Comparison of ENCODE assay signal across 22 cellular contexts in genomic region chr20:20205862-20206236, GRCh38.
DNase-seq lines count a peak whose midpoint lies in the region; ATAC-seq and TF ChIP-seq lines count a peak whose summit lies in the region.
"Had no signal": no experiment of that assay in that cellular context is flagged by ENCODE, and none has a peak within 500 bp of the region (broad histone marks: within the 10 kb centered on the region; RNA-seq: fewer than 3 reads in every experiment).

No MANE protein-coding gene starts in this region.

- no peak for TF ChIP-seq POLR2A in gastrocnemius medialis (IDR thresholded peaks at IDR 0.05)

- TF ChIP-seq CTCF in glutamatergic neuron (IDR thresholded peaks at IDR 0.05; ENCODE audit: partially characterized antibody, unreplicated experiment) = no peak
- no peak for TF ChIP-seq CTCF in gastrocnemius medialis (IDR thresholded peaks at IDR 0.05 in 4 of 5, conservative IDR thresholded peaks at IDR 0.05 in 1 of 5)

- DNase-seq in NCI-H146 (lab: John Stamatoyannopoulos, UW) = peak; percentile 47
- DNase-seq in NCI-H146 treated with DMSO at 0.1 percent for 48 hours (lab: John Stamatoyannopoulos, UW; ENCODE audit: unreplicated experiment) = no peak
- peak; percentile 83 for DNase-seq in M059J (ENCODE audit: low read depth)
- no peak for DNase-seq in glutamatergic neuron
- peak; percentile 37 to 52 for DNase-seq in gastrocnemius medialis
- DNase-seq in activated CD4-positive, alpha-beta T cell treated with anti-CD3 and anti-CD28 coated beads for 36 hours = no peak
- DNase-seq: Caco-2; CD4-positive, alpha-beta memory T cell; GDM1; GM23248; H9; HFFc6; NCI-H187; NCI-H2107; NCI-H2227 treated with DMSO at 0.1 percent for 48 hours; NCI-H510A; Peyer's patch had no signal

- no peak overlapping the region for H3K4me3 ChIP-seq in gastrocnemius medialis
- H3K4me3 ChIP-seq: BLaER1 treated with 17β-estradiol and CSF1 and Interleukin-3, amounts not matched to agents 10 nM and 100 nM; GM23248; Peyer's patch had no signal

- POLR2A ChIA-PET in activated CD4-positive, alpha-beta T cell treated with anti-CD3 and anti-CD28 coated beads for 36 hours (lab: Charles Lee) = interaction anchor here (0.6 kb wide), 1 partner anchor 141 kb away, joined by 3 read pairs; no protein-coding TSS in a partner anchor

- peaks cover 3% of the 10 kb centered on the region for H3K36me3 Mint-ChIP-seq in glutamatergic neuron (ENCODE audit: unreplicated experiment)
- no peaks in the 10 kb centered on the region for H3K36me3 Mint-ChIP-seq in activated CD4-positive, alpha-beta T cell treated with anti-CD3 and anti-CD28 coated beads for 36 hours (ENCODE audit: low read depth)
- H3K36me3 Mint-ChIP-seq: CD4-positive, alpha-beta memory T cell had no signal

- H3K27me3 ChIP-seq in gastrocnemius medialis = no peaks in the 10 kb centered on the region
- H3K27me3 ChIP-seq: Peyer's patch had no signal

- peak overlapping the region; percentile 58 to 86 (median 75) for H3K27ac ChIP-seq in gastrocnemius medialis
- H3K27ac ChIP-seq: 22Rv1; BLaER1 treated with 17β-estradiol and CSF1 and Interleukin-3, amounts not matched to agents 10 nM and 100 nM; GM23248; Peyer's patch had no signal

- in situ Hi-C loops in gastrocnemius medialis (cut with MboI; ENCODE audit: low sequenced_read_pairs in 4 of 4) = loop anchor here in 1 of 4 donors (5.0 kb wide), 1 partner anchor 59 kb away; no protein-coding TSS in a partner anchor

- peaks cover 4% of the 10 kb centered on the region for H3K27me3 Mint-ChIP-seq in glutamatergic neuron (ENCODE audit: unreplicated experiment)
- H3K27me3 Mint-ChIP-seq in activated CD4-positive, alpha-beta T cell treated with anti-CD3 and anti-CD28 coated beads for 36 hours = peaks cover 5% of the 10 kb centered on the region

- peak overlapping the region; percentile 62 for H3K27ac Mint-ChIP-seq in glutamatergic neuron (ENCODE audit: unreplicated experiment)
- no peak overlapping the region for H3K27ac Mint-ChIP-seq in activated CD4-positive, alpha-beta T cell treated with anti-CD3 and anti-CD28 coated beads for 36 hours
- H3K27ac Mint-ChIP-seq: CD4-positive, alpha-beta memory T cell; H9; HFFc6 had no signal

- peaks cover 0 to under 1% of the 10 kb centered on the region in 2 donors for H3K36me3 ChIP-seq in gastrocnemius medialis
- H3K36me3 ChIP-seq: BLaER1 treated with 17β-estradiol and CSF1 and Interleukin-3, amounts not matched to agents 10 nM and 100 nM; Peyer's patch had no signal

- CTCF ChIA-PET in activated CD4-positive, alpha-beta T cell treated with anti-CD3 and anti-CD28 coated beads for 36 hours (lab: Charles Lee) = no interaction called here

- H3K4me1 Mint-ChIP-seq in glutamatergic neuron (ENCODE audit: low read depth, unreplicated experiment) = peaks cover 59% of the 10 kb centered on the region
- no peaks in the 10 kb centered on the region for H3K4me1 Mint-ChIP-seq in activated CD4-positive, alpha-beta T cell treated with anti-CD3 and anti-CD28 coated beads for 36 hours
- H3K4me1 Mint-ChIP-seq: CD4-positive, alpha-beta memory T cell had no signal

- intact Hi-C loops in gastrocnemius medialis (cut with DNase I; ENCODE audit: low total_unique reads) = no loop called here
- intact Hi-C loops in activated CD4-positive, alpha-beta T cell treated with anti-CD3 and anti-CD28 coated beads for 36 hours (cut with DNase I, micrococcal nuclease) = no loop called here

- H3K9me3 Mint-ChIP-seq in glutamatergic neuron (ENCODE audit: unreplicated experiment) = peaks cover 7% of the 10 kb centered on the region
- no peaks in the 10 kb centered on the region for H3K9me3 Mint-ChIP-seq in activated CD4-positive, alpha-beta T cell treated with anti-CD3 and anti-CD28 coated beads for 36 hours (ENCODE audit: low read depth)
- H3K9me3 Mint-ChIP-seq: CD4-positive, alpha-beta memory T cell; H9; HFFc6 had no signal

- no peak overlapping the region for H3K4me3 Mint-ChIP-seq in glutamatergic neuron (ENCODE audit: unreplicated experiment)
- H3K4me3 Mint-ChIP-seq in activated CD4-positive, alpha-beta T cell treated with anti-CD3 and anti-CD28 coated beads for 36 hours = no peak overlapping the region
- H3K4me3 Mint-ChIP-seq: CD4-positive, alpha-beta memory T cell; H9; HFFc6 had no signal

- peaks cover 38 to 44% of the 10 kb centered on the region in 2 donors for H3K4me1 ChIP-seq in gastrocnemius medialis
- H3K4me1 ChIP-seq: Caco-2, Peyer's patch had no signal

- ATAC-seq in gastrocnemius medialis (peak; percentile 61 to 71), HG02970 (IDR thresholded peaks at IDR 0.05; ENCODE audit: low FRiP score, unreplicated experiment) (no peak), GM18868 (IDR thresholded peaks at IDR 0.05; ENCODE audit: unreplicated experiment) (no peak)
- ATAC-seq in activated CD4-positive, alpha-beta T cell treated with anti-CD3 and anti-CD28 coated beads for 36 hours = no peak
- ATAC-seq: SK-N-SH treated with all-trans-retinoic acid at 6 μM for 48 hours had no signal

- H3K9me3 ChIP-seq in gastrocnemius medialis = no peaks in the 10 kb centered on the region
- H3K9me3 ChIP-seq: BLaER1 treated with 17β-estradiol and CSF1 and Interleukin-3, amounts not matched to agents 10 nM and 100 nM; Caco-2; Peyer's patch had no signal

Comparison
In these comparisons a context has a peak if more than half of its experiments do, and no peak if none do; other contexts are left out.
1. DNase-seq: peak in NCI-H146 (single experiment), M059J (single experiment) and gastrocnemius medialis (2 of 2); none in NCI-H146 treated with DMSO at 0.1 percent for 48 hours (single experiment), glutamatergic neuron (single experiment) and activated CD4-positive, alpha-beta T cell treated with anti-CD3 and anti-CD28 coated beads for 36 hours (single experiment).
2. ATAC-seq: peak in gastrocnemius medialis (2 of 2); none in HG02970 (single experiment), GM18868 (single experiment) and activated CD4-positive, alpha-beta T cell treated with anti-CD3 and anti-CD28 coated beads for 36 hours (single experiment).